ENCODE assay signal across 9 cellular contexts in genomic region chr3:129942296-129942695, GRCh38. TPM values are rescaled to one million over a fixed set of nuclear protein-coding genes. Genes with fewer than 3 reads are reported as not detected.
A peak's percentile ranks its signal among the peaks of the same experiment; 100 is the strongest.
DNase-seq lines count a peak whose midpoint lies in the region; ATAC-seq, FAIRE-seq and TF ChIP-seq lines count a peak whose summit lies in the region.
"Had no signal": no experiment of that assay in that cellular context is flagged by ENCODE, and none has a peak within 500 bp of the region (broad histone marks: within the 10 kb centered on the region; RNA-seq: fewer than 3 reads in every experiment).

No MANE protein-coding gene starts in this region.

- H3K4me1 ChIP-seq in lung (ENCODE audit: control insufficient read depth in 2 of 2, insufficient read depth in 2 of 2, low read length in 2 of 2) = no peaks in the 10 kb centered on the region

- TF ChIP-seq CTCF in D721Med (IDR thresholded peaks at IDR 0.05; ENCODE audit: insufficient read depth, missing control alignments) (peak; percentile 72), WERI-Rb-1 (IDR thresholded peaks at IDR 0.05; ENCODE audit: low read depth, low read length) (peak; percentile 87), lung (IDR thresholded peaks at IDR 0.05; ENCODE audit: control extremely low read depth, extremely low read depth) (peak; percentile 73)

- peaks cover 30 to 72% of the 10 kb centered on the region in 2 donors for H3K27me3 Mint-ChIP-seq in effector memory CD8-positive, alpha-beta T cell
- peaks cover 8% of the 10 kb centered on the region for H3K27me3 Mint-ChIP-seq in stimulated activated naive CD8-positive, alpha-beta T cell treated with anti-CD3 and anti-CD28 coated beads, Interleukin-15, amount 100 ng/mL, for 72 hours

- no peaks in the 10 kb centered on the region for H3K36me3 ChIP-seq in WERI-Rb-1
- no peaks in the 10 kb centered on the region for H3K36me3 ChIP-seq in lung (ENCODE audit: control insufficient read depth in 2 of 2, insufficient read depth in 2 of 2, low read length in 2 of 2)

- no peaks in the 10 kb centered on the region for H3K27me3 ChIP-seq in WERI-Rb-1 (ENCODE audit: insufficient read depth, low read depth, severe bottlenecking)
- H3K27me3 ChIP-seq in lung (ENCODE audit: control insufficient read depth, insufficient read depth) = no peaks in the 10 kb centered on the region

- no peak overlapping the region for H3K27ac Mint-ChIP-seq in effector memory CD8-positive, alpha-beta T cell
- no peak overlapping the region for H3K27ac Mint-ChIP-seq in stimulated activated naive CD8-positive, alpha-beta T cell treated with anti-CD3 and anti-CD28 coated beads, Interleukin-15, amount 100 ng/mL, for 72 hours
- H3K27ac Mint-ChIP-seq: T-helper 1 cell treated with Interleukin-12 subunit alpha and Interleukin-12 subunit beta and Interleukin-4 antibody, amounts not matched to agents 30 μg/mL and 1 μg/mL, for 36 hours had no signal

- H3K4me1 Mint-ChIP-seq in effector memory CD8-positive, alpha-beta T cell (ENCODE audit: low read depth in 2 of 2) = peaks cover 0 to 4% of the 10 kb centered on the region in 2 donors
- no peaks in the 10 kb centered on the region for H3K4me1 Mint-ChIP-seq in stimulated activated naive CD8-positive, alpha-beta T cell treated with anti-CD3 and anti-CD28 coated beads, Interleukin-15, amount 100 ng/mL, for 72 hours

- no peak for FAIRE-seq in D721Med (lab: Jason Lieb, UNC)

- H3K4me3 ChIP-seq in WERI-Rb-1 (ENCODE audit: low read depth, low read length) (no peak overlapping the region), lung (no peak overlapping the region)

- no peaks in the 10 kb centered on the region for H3K36me3 Mint-ChIP-seq in effector memory CD8-positive, alpha-beta T cell (ENCODE audit: insufficient read depth)

- ATAC-seq in effector memory CD8-positive, alpha-beta T cell (replicated peaks) = peak; percentile 47
- ATAC-seq in lung (ENCODE audit: insufficient read depth, low FRiP score) (peak; percentile 62), GM21723 (IDR thresholded peaks at IDR 0.05; ENCODE audit: unreplicated experiment) (no peak)
- peak; percentile 81 for ATAC-seq in stimulated activated naive CD8-positive, alpha-beta T cell treated with anti-CD3 and anti-CD28 coated beads, Interleukin-15, amount 100 ng/mL, for 72 hours

- H3K9me3 ChIP-seq in WERI-Rb-1 (ENCODE audit: severe bottlenecking) (no peaks in the 10 kb centered on the region), lung (ENCODE audit: control insufficient read depth in 2 of 2, insufficient read depth in 1 of 2, low read length in 1 of 2) (no peaks in the 10 kb centered on the region)

- DNase-seq in D721Med (ENCODE audit: insufficient read length, low spot score) (peak; percentile 56), H4 (ENCODE audit: low spot score) (peak; percentile 55), NCI-H2029 (lab: John Stamatoyannopoulos, UW) (peak; percentile 12), WERI-Rb-1 (peak; percentile 86), lung (ENCODE audit: low spot score) (peak; percentile 44)
- DNase-seq in effector memory CD8-positive, alpha-beta T cell = peak; percentile 13 to 33 (median 15)
- DNase-seq in stimulated activated naive CD8-positive, alpha-beta T cell treated with anti-CD3 and anti-CD28 coated beads, Interleukin-15, amount 100 ng/mL, for 72 hours = peak; percentile 43 to 45

- H3K27ac ChIP-seq in WERI-Rb-1 (no peak overlapping the region), lung (ENCODE audit: low read depth in 1 of 2, low read length in 1 of 2) (no peak overlapping the region)

- no peaks in the 10 kb centered on the region for H3K9me3 Mint-ChIP-seq in effector memory CD8-positive, alpha-beta T cell
- peaks cover 0 to under 1% of the 10 kb centered on the region in 2 donors for H3K9me3 Mint-ChIP-seq in stimulated activated naive CD8-positive, alpha-beta T cell treated with anti-CD3 and anti-CD28 coated beads, Interleukin-15, amount 100 ng/mL, for 72 hours
- H3K9me3 Mint-ChIP-seq: T-helper 1 cell treated with Interleukin-12 subunit alpha and Interleukin-12 subunit beta and Interleukin-4 antibody, amounts not matched to agents 30 μg/mL and 1 μg/mL, for 36 hours had no signal

- 11 to 18% methylated on average over 7 of the region's 7 CpGs for WGBS in lung, 2 donors

- H3K4me3 Mint-ChIP-seq in effector memory CD8-positive, alpha-beta T cell = no peak overlapping the region
- no peak overlapping the region for H3K4me3 Mint-ChIP-seq in stimulated activated naive CD8-positive, alpha-beta T cell treated with anti-CD3 and anti-CD28 coated beads, Interleukin-15, amount 100 ng/mL, for 72 hours
- H3K4me3 Mint-ChIP-seq: T-helper 1 cell treated with Interleukin-12 subunit alpha and Interleukin-12 subunit beta and Interleukin-4 antibody, amounts not matched to agents 30 μg/mL and 1 μg/mL, for 36 hours had no signal

RNA-seq across cellular contexts. Expression of gene TRH, which starts 32.2 kb away (rescaled TPM):
- total RNA-seq in H4 (2014; rRNA removed; shearing (Covaris generic)) = not detected in 2 replicates
- total RNA-seq in lung = under 1 TPM in 1 of 2 donors, not detected in 1; 0.40 TPM
- polyA plus RNA-seq in lung = under 1 TPM; 0.14 to 0.22 TPM

RNA-seq across cellular contexts. Expression of gene TMCC1, which starts 48.8 kb away (rescaled TPM):
- 5.1 and 11.1 TPM in 2 replicates for total RNA-seq in H4 (2014; rRNA removed; shearing (Covaris generic))
- total RNA-seq in lung = 10 to 100 TPM; 33.8 to 39.4 TPM
- polyA plus RNA-seq in lung = 10 to 100 TPM in 1 of 2 donors, 1 to 10 TPM in 1; 8.7 to 11.8 TPM

Comparison
In these comparisons a context has a peak if more than half of its experiments do, and no peak if none do; other contexts are left out.
1. DNase-seq: peak in every context shown above with its lines; median percentile 86 in WERI-Rb-1; 56 in D721Med; 55 in H4; 44 in lung; 44 in stimulated activated naive CD8-positive, alpha-beta T cell treated with anti-CD3 and anti-CD28 coated beads, Interleukin-15, amount 100 ng/mL, for 72 hours; 15 in effector memory CD8-positive, alpha-beta T cell; 12 in NCI-H2029.